26 cellular contexts compared by ENCODE assay signal in the genomic region with DNA sequence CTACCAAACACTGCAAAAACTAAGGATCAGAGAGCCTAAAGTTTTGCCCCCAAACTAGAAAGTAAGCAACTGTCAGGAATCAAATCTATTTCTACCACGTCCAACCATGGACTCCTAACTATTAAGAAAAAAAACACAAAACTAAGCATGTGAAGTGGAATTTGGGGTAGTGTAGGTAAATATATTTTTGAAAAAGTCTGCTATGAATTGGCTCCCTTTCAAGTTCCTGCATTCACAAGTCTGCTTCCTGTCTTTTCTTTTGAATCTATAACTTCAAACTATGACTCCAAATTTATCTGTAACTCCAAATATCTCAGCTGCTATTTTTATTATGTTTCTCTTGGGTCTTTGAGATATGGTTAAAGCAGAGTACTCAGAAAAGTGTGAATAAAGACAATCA.
"Had no signal": no experiment of that assay in that cellular context is flagged by ENCODE, and none has a peak within 500 bp of the region (broad histone marks: within the 10 kb centered on the region; RNA-seq: fewer than 3 reads in every experiment).

No MANE protein-coding gene starts in this region.

- H3K9me3 ChIP-seq: adrenal gland, body of pancreas, breast epithelium, SJCRH30 had no signal

- H3K27ac ChIP-seq: adrenal gland, body of pancreas, breast epithelium, SJCRH30, SK-N-MC had no signal

- H3K27ac Mint-ChIP-seq: activated CD4-positive, alpha-beta T cell treated with anti-CD3 and anti-CD28 coated beads, Interleukin-2, amount 10 ng/mL, durations not matched to agents 24 days and 14 days; activated CD8-positive, alpha-beta T cell treated with anti-CD3 and anti-CD28 coated beads for 36 hours; activated naive CD4-positive, alpha-beta T cell treated with anti-CD3 and anti-CD28 coated beads, Interleukin-2, amount 50 U/mL, for 24 hours; activated T-cell treated with anti-CD3 and anti-CD28 coated beads, Interleukin-2, amount 50 U/mL, for 24 hours; activated T-helper 2 cell treated with anti-CD3 and anti-CD28 coated beads, Interferon-gamma antibody, Interleukin-2, Interleukin-4, amounts not matched to agents 10 μg/mL and 5 μg/mL and 100 μg/mL, durations not matched to agents 14 hours and 24 hours and 36 hours; T-helper 1 cell treated with Interleukin-12 subunit alpha and Interleukin-12 subunit beta and Interleukin-4 antibody, amounts not matched to agents 30 μg/mL and 1 μg/mL, for 36 hours; T-helper 2 cell treated with Interferon-gamma antibody and Interleukin-4, amounts not matched to agents 5 μg/mL and 100 μg/mL, for 36 hours had no signal

- H3K36me3 ChIP-seq: adrenal gland, breast epithelium, SJCRH30 had no signal

- FAIRE-seq: K562, TTC549 had no signal

- ATAC-seq: activated CD8-positive, alpha-beta T cell treated with anti-CD3 and anti-CD28 coated beads for 36 hours; body of pancreas; K562 had no signal

- DNase-seq: activated CD4-positive, alpha-beta T cell treated with anti-CD3 and anti-CD28 coated beads, Interleukin-2, amount 10 ng/mL, durations not matched to agents 24 days and 14 days; activated CD4-positive, alpha-beta T cell treated with anti-CD3 and anti-CD28 coated beads, Interleukin-2, amount 50 U/mL, for 4 hours; activated CD8-positive, alpha-beta T cell treated with anti-CD3 and anti-CD28 coated beads for 36 hours; activated gamma-delta T cell; activated naive CD4-positive, alpha-beta T cell treated with Interleukin-2 at 50 U/mL for 16 hours; activated T-cell treated with anti-CD3 and anti-CD28 coated beads, Interleukin-2, amount 50 U/mL, for 24 hours; adrenal gland; body of pancreas; NCI-H1105; NCI-H1436; NCI-H1694; NCI-H2029; NCI-H345; NCI-H524 treated with DMSO at 0.1 percent for 48 hours; NK-92 treated with Interleukin-12 subunit alpha and Interleukin-12 subunit beta, amount 100 ng/mL, for 24 hours; OCI-M1; Right ventricle myocardium superior; SJCRH30 had no signal

- H3K9me3 Mint-ChIP-seq: activated CD4-positive, alpha-beta T cell treated with anti-CD3 and anti-CD28 coated beads, Interleukin-2, amount 10 ng/mL, durations not matched to agents 24 days and 14 days; activated CD8-positive, alpha-beta T cell treated with anti-CD3 and anti-CD28 coated beads for 36 hours; activated naive CD4-positive, alpha-beta T cell treated with anti-CD3 and anti-CD28 coated beads, Interleukin-2, amount 50 U/mL, for 24 hours; activated T-cell treated with anti-CD3 and anti-CD28 coated beads, Interleukin-2, amount 50 U/mL, for 24 hours; activated T-helper 2 cell treated with anti-CD3 and anti-CD28 coated beads, Interferon-gamma antibody, Interleukin-2, Interleukin-4, amounts not matched to agents 10 μg/mL and 5 μg/mL and 100 μg/mL, durations not matched to agents 14 hours and 24 hours and 36 hours; T-helper 1 cell treated with Interleukin-12 subunit alpha and Interleukin-12 subunit beta and Interleukin-4 antibody, amounts not matched to agents 30 μg/mL and 1 μg/mL, for 36 hours; T-helper 2 cell treated with Interferon-gamma antibody and Interleukin-4, amounts not matched to agents 5 μg/mL and 100 μg/mL, for 36 hours had no signal

- H3K4me3 ChIP-seq: adrenal gland, body of pancreas, breast epithelium, K562, SJCRH30, SK-N-MC had no signal

- H3K27me3 Mint-ChIP-seq: activated CD4-positive, alpha-beta T cell treated with anti-CD3 and anti-CD28 coated beads, Interleukin-2, amount 10 ng/mL, durations not matched to agents 24 days and 14 days; activated CD8-positive, alpha-beta T cell treated with anti-CD3 and anti-CD28 coated beads for 36 hours; activated T-cell treated with anti-CD3 and anti-CD28 coated beads, Interleukin-2, amount 50 U/mL, for 24 hours had no signal

- H3K27me3 ChIP-seq: adrenal gland, body of pancreas, breast epithelium, SJCRH30 had no signal

- H3K36me3 Mint-ChIP-seq: activated naive CD4-positive, alpha-beta T cell treated with anti-CD3 and anti-CD28 coated beads, Interleukin-2, amount 50 U/mL, for 24 hours had no signal

- H3K4me1 Mint-ChIP-seq: activated CD4-positive, alpha-beta T cell treated with anti-CD3 and anti-CD28 coated beads, Interleukin-2, amount 10 ng/mL, durations not matched to agents 24 days and 14 days; activated naive CD4-positive, alpha-beta T cell treated with anti-CD3 and anti-CD28 coated beads, Interleukin-2, amount 50 U/mL, for 24 hours had no signal

- H3K4me3 Mint-ChIP-seq: activated CD4-positive, alpha-beta T cell treated with anti-CD3 and anti-CD28 coated beads, Interleukin-2, amount 10 ng/mL, durations not matched to agents 24 days and 14 days; activated CD8-positive, alpha-beta T cell treated with anti-CD3 and anti-CD28 coated beads for 36 hours; activated naive CD4-positive, alpha-beta T cell treated with anti-CD3 and anti-CD28 coated beads, Interleukin-2, amount 50 U/mL, for 24 hours; activated T-cell treated with anti-CD3 and anti-CD28 coated beads, Interleukin-2, amount 50 U/mL, for 24 hours; T-helper 1 cell treated with Interleukin-12 subunit alpha and Interleukin-12 subunit beta and Interleukin-4 antibody, amounts not matched to agents 30 μg/mL and 1 μg/mL, for 36 hours; T-helper 2 cell treated with Interferon-gamma antibody and Interleukin-4, amounts not matched to agents 5 μg/mL and 100 μg/mL, for 36 hours had no signal

- H3K4me1 ChIP-seq: adrenal gland, body of pancreas, breast epithelium, SJCRH30 had no signal
